8 cellular contexts compared by ENCODE assay signal in the genomic region with DNA sequence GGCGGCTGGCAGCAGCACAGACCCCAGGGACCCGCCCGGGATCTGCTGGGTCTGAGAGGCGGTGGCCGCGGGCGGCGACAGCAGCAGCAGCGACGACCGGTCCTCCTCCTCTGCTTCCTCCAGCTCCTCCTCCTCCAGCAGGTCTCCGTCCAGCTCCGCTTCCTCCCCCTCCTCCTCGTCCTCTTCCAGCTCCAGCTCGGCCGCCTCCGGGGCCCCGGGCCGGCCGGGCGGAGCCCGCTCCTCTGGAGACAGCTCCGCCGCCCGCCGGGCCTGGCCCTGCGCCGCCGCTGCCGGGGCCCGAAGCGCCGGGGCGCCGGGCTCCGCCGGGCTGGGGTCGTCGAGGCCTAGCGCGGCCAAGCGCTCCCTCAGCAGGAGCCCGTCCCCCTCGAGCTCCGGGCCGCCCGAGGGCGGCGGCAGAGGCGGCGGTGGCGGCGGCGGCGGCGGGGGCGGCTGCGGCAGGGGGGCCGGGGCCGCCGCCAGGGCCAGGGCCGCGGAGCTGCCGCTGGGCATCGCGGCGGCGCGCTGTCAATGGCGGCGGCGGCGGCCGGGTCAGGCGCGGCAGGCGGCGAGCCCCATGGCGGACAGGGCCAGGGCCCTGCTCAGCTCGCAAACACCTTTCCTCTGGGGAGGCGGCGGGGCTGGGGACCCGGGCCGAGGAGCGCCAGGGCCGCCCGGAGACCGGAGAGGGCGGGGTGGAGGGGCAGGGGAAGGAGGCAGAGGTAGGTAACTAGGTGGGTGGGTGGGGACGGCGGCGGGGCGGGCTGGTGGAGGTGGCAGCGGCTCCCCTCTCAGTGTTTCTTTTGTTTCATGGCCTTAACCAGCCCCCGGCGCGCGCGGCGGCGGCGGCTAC. TPM values are rescaled to one million over a fixed set of nuclear protein-coding genes. Genes with fewer than 3 reads are reported as not detected.
DNase-seq lines count a peak whose midpoint lies in the region; ATAC-seq, FAIRE-seq and TF ChIP-seq lines count a peak whose summit lies in the region.

No MANE protein-coding gene starts in this region.

- 2% methylated on average over 36 of the region's 102 CpGs; no CpG with 5 or more reads in 1 of the 2 experiments for WGBS in H1 (ENCODE audit: extremely low coverage in 1 of 2, insufficient coverage in 1 of 2, insufficient read length in 1 of 2, insufficient replicate concordance in 2 of 2, low coverage in 1 of 2, low lambda C conversion rate in 2 of 2, missing lambda C conversion rate in 1 of 2), 2 experiments
- WGBS in mesendoderm (ENCODE audit: extremely low coverage, insufficient coverage, low lambda C conversion rate): no CpG with 5 or more reads among the region's 102 CpGs

- peaks cover 0 to 8% (median 5%) of the 10 kb centered on the region in 4 experiments; a peak in 4 of 7 replicates for H3K4me1 ChIP-seq in H1 (replicated peaks in 1 of 4; ENCODE audit: control insufficient read depth in 3 of 4, insufficient read depth in 4 of 4, low read length in 3 of 4)
- H3K4me1 ChIP-seq in mesendoderm (ENCODE audit: control insufficient read depth, low read depth, low read length): peaks cover 4% of the 10 kb centered on the region

- TF ChIP-seq RAD21 in H1 (IDR thresholded peaks at IDR 0.05 in 1 of 2, conservative IDR thresholded peaks at IDR 0.05 in 1 of 2; ENCODE audit: low read depth in 2 of 2, low read length in 2 of 2): no peak

- H3K4me2 ChIP-seq in H1 (ENCODE audit: insufficient read depth in 1 of 2, low read depth in 2 of 2, low read length in 2 of 2): peak overlapping the region; percentile 80 to 94; a peak in 3 of 4 replicates
- no peak overlapping the region for H3K4me2 ChIP-seq in mesendoderm (ENCODE audit: low read length)

- no peak for FAIRE-seq in H1 (lab: Jason Lieb, UNC)

- POLR2A ChIA-PET in H1 (lab: Charles Lee; ENCODE audit: partially characterized antibody): interaction anchor here (0.8 to 8.0 kb wide), 17 partner anchors 15 to 401 kb away, joined by 3 to 128 read pairs (median 4); no protein-coding TSS in a partner anchor

- H2BK120ac ChIP-seq in H1 (replicated peaks; ENCODE audit: low read depth, low read length): no peak overlapping the region
- H2BK120ac ChIP-seq in mesendoderm (ENCODE audit: low read depth, low read length): peak overlapping the region; percentile 96

- peak overlapping the region; percentile 88; the same call in 1 of the 2 replicates for H2BK5ac ChIP-seq in H1 (ENCODE audit: low read depth, low read length)
- H2BK5ac ChIP-seq in mesendoderm (ENCODE audit: low read length): peak overlapping the region; percentile 44

- H3K27me3 ChIP-seq in H1 (replicated peaks in 1 of 4; ENCODE audit: control insufficient read depth in 3 of 4, extremely low read depth in 1 of 4, insufficient read depth in 3 of 4, low read length in 3 of 4) (no peaks in the 10 kb centered on the region), mesendoderm (ENCODE audit: insufficient read depth, low read length, poor library complexity) (no peaks in the 10 kb centered on the region)

- CTCF ChIA-PET in H1 (lab: Charles Lee; ENCODE audit: partially characterized antibody): interaction anchor here (0.6 to 3.5 kb wide), 8 partner anchors 16 to 451 kb away, joined by 3 to 15 read pairs (median 4); no protein-coding TSS in a partner anchor

- no peak overlapping the region for H3K14ac ChIP-seq in H1 (ENCODE audit: insufficient read length)

- TF ChIP-seq EP300 in H1 (IDR thresholded peaks at IDR 0.05; ENCODE audit: borderline replicate concordance in 1 of 2, low read depth in 2 of 2, low read length in 2 of 2): no peak

- H3K79me1 ChIP-seq in H1 (ENCODE audit: low read depth, low read length): no peaks in the 10 kb centered on the region; the same call in 1 of the 2 replicates
- H3K79me1 ChIP-seq in mesendoderm (ENCODE audit: low read length): no peaks in the 10 kb centered on the region

- H3K23ac ChIP-seq in H1 (ENCODE audit: insufficient read length) (no peak overlapping the region), mesendoderm (ENCODE audit: low read length) (peak overlapping the region; percentile 75)

- no peak overlapping the region for H2BK20ac ChIP-seq in H1 (ENCODE audit: low read length)

- peaks cover 2% of the 10 kb centered on the region for H3K23me2 ChIP-seq in H1 (ENCODE audit: low read depth, low read length)

- no peak overlapping the region for H4K91ac ChIP-seq in H1 (replicated peaks; ENCODE audit: insufficient read length, low read length)

- H2AK5ac ChIP-seq in H1 (ENCODE audit: low read depth, low read length): no peak overlapping the region
- no peak overlapping the region for H2AK5ac ChIP-seq in mesendoderm (ENCODE audit: low read length)

- H4K5ac ChIP-seq in H1 (ENCODE audit: insufficient read length, low read depth, low read length) (peak overlapping the region; percentile 68), mesendoderm (ENCODE audit: low read length) (no peak overlapping the region)

- peak; percentile 62 for ATAC-seq in GM21717 (IDR thresholded peaks at IDR 0.05; ENCODE audit: unreplicated experiment)

- H3K9ac ChIP-seq in H1 (replicated peaks in 1 of 4; ENCODE audit: extremely low read depth in 1 of 4, low read depth in 3 of 4, low read length in 3 of 4) (peak overlapping the region; percentile 88 to 99 (median 89)), mesendoderm (ENCODE audit: low read length) (peak overlapping the region; percentile 100)

- no peaks in the 10 kb centered on the region for H3K9me3 ChIP-seq in H1 (ENCODE audit: insufficient read depth in 2 of 2, low read depth in 1 of 2, low read length in 1 of 2)

- peaks cover 36 to 49% of the 10 kb centered on the region in 2 experiments for H3K79me2 ChIP-seq in H1 (ENCODE audit: control insufficient read depth in 1 of 2, insufficient read depth in 2 of 2, low read length in 2 of 2)
- peaks cover 41% of the 10 kb centered on the region for H3K79me2 ChIP-seq in mesendoderm (ENCODE audit: control insufficient read depth, insufficient read depth, low read length)

- TF ChIP-seq POLR2A in H1 (IDR thresholded peaks at IDR 0.05; ENCODE audit: control extremely low read depth in 1 of 2, low read depth in 2 of 2, low read length in 2 of 2): no peak

- H3K27ac ChIP-seq in H1 (ENCODE audit: low read depth, low read length) (peak overlapping the region; percentile 82; the same call in 1 of the 2 replicates), mesendoderm (ENCODE audit: low read depth, low read length) (peak overlapping the region; percentile 89)

- H3K36me3 ChIP-seq in H1 (ENCODE audit: control insufficient read depth in 2 of 4, insufficient read depth in 4 of 4, low read length in 3 of 4): peaks cover 0 to 5% (median 0%) of the 10 kb centered on the region in 4 experiments; a peak in 1 of 8 replicates
- no peaks in the 10 kb centered on the region for H3K36me3 ChIP-seq in mesendoderm (ENCODE audit: control insufficient read depth, insufficient read depth, low read length)

- TF ChIP-seq CTCF in H1 (IDR thresholded peaks at IDR 0.05; ENCODE audit: control extremely low read depth in 1 of 3, insufficient read depth in 1 of 3, low read depth in 1 of 3, low read length in 3 of 3): no peak

- H3K18ac ChIP-seq in H1 (ENCODE audit: extremely low read depth, low read length) (peak overlapping the region; percentile 52), mesendoderm (ENCODE audit: low read length) (peak overlapping the region; percentile 99)

- peak; percentile 60 for DNase-seq in GM03348 (ENCODE audit: low spot score)
- peak; percentile 43 for DNase-seq in LHCN-M2 (ENCODE audit: low read depth)
- peak; percentile 63 for DNase-seq in activated CD4-positive, CD25-positive, alpha-beta regulatory T cell treated with anti-CD3 and anti-CD28 coated beads, Interleukin-2, amount 50 U/mL, for 72 hours
- DNase-seq in H1 (ENCODE audit: low read depth in 1 of 2, low spot score in 2 of 2): peak in 1 of 2 experiments; percentile 84
- peak; percentile 74 for DNase-seq in mesendoderm
- DNase-seq in stromal cell of bone marrow (ENCODE audit: low read depth): peak; percentile 20
- DNase-seq in NCI-H1694 (lab: John Stamatoyannopoulos, UW): no peak

- no peak overlapping the region for H2AFZ ChIP-seq in H1 (ENCODE audit: low read length)

- H2BK15ac ChIP-seq in H1 (ENCODE audit: low read length): no peak overlapping the region
- H2BK15ac ChIP-seq in mesendoderm (replicated peaks; ENCODE audit: low read depth): no peak overlapping the region

- H4K8ac ChIP-seq in H1 (ENCODE audit: extremely low read depth, insufficient read depth, low read length): peak overlapping the region; percentile 94; the same call in 1 of the 2 replicates
- H4K8ac ChIP-seq in mesendoderm (ENCODE audit: low read depth, low read length): no peak overlapping the region

- H2BK12ac ChIP-seq in H1 (ENCODE audit: low read depth, low read length): no peak overlapping the region

- H3K56ac ChIP-seq in H1 (replicated peaks; ENCODE audit: insufficient read length, low read depth, low read length) (peak overlapping the region; percentile 12), mesendoderm (ENCODE audit: low read length) (peak overlapping the region; percentile 99)

- peaks cover 11 to 22% of the 10 kb centered on the region in 2 experiments for H4K20me1 ChIP-seq in H1 (replicated peaks in 1 of 2; ENCODE audit: control insufficient read depth in 1 of 2, insufficient read depth in 2 of 2, low read length in 2 of 2)

- H3K4ac ChIP-seq in H1 (replicated peaks; ENCODE audit: insufficient read length, low read depth, low read length): no peak overlapping the region
- H3K4ac ChIP-seq in mesendoderm (ENCODE audit: low read depth, low read length): peak overlapping the region; percentile 100

- H3K4me3 ChIP-seq in H1 (ENCODE audit: extremely low read depth in 1 of 4, insufficient read depth in 2 of 4, low read depth in 3 of 4, low read length in 4 of 4) (peak overlapping the region; percentile 97 to 100 (median 99)), mesendoderm (ENCODE audit: low read length) (peak overlapping the region; percentile 99)

TF ChIP-seq in H1, 55 proteins besides CTCF, POLR2A, EP300 and RAD21 (continues in another document):
- TF ChIP-seq KDM4A (IDR thresholded peaks at IDR 0.05; ENCODE audit: low read depth, low read length, severe bottlenecking) (peak; percentile 19), POLR2AphosphoS5 (IDR thresholded peaks at IDR 0.05; ENCODE audit: low read depth, low read length) (peak; percentile 56), TAF1 (IDR thresholded peaks at IDR 0.05; ENCODE audit: low read depth, low read length) (0 out of 2 replicates have a peak, but pooled peaks have one; percentile 23)

RNA-seq across cellular contexts. Expression of a gene that starts 0.4 kb away (rescaled TPM):
- 36.1 and 37.6 TPM in 2 replicates for total RNA-seq in LHCN-M2 (2014; rRNA removed)
- polyA plus RNA-seq in LHCN-M2 (2012): 13.7 TPM
- 102 and 103 TPM in 2 replicates for total RNA-seq in H1 (2021; fragmentation: NEBNext Ultra II Directional; extraction: Animal tissue kit (Norgen Biotek cat#: 25700))
- polyA plus RNA-seq in H1 (2011; rRNA removed): 29.6 and 48.2 TPM in 2 replicates
- 41.2 TPM for polyA plus RNA-seq in H1 (2011; cell fraction: cytosol; rRNA removed)
- polyA plus RNA-seq in H1 (2011; cell fraction: nucleus; rRNA removed): 35.2 TPM
- polyA plus RNA-seq in H1 (2012, experiment 1 of 2): 58.7 to 93.5 TPM (median 74.0 TPM) in 4 replicates
- 16.6 TPM for polyA plus RNA-seq in H1 (2012, experiment 2 of 2)
- 58.2 TPM for polyA plus RNA-seq in H1 (2013, experiment 1 of 2)
- 66.2 TPM for polyA plus RNA-seq in H1 (2013, experiment 2 of 2)
- polyA minus RNA-seq in H1 (2011; rRNA and poly(A)+ RNA removed): 117 and 118 TPM in 2 replicates
- 44.5 TPM for polyA minus RNA-seq in H1 (2011; cell fraction: cytosol; rRNA and poly(A)+ RNA removed)
- polyA minus RNA-seq in H1 (2011; cell fraction: nucleus; rRNA and poly(A)+ RNA removed): 91.9 TPM
- polyA plus RNA-seq in mesendoderm (2013, experiment 1 of 2): 81.5 TPM
- 82.9 TPM for polyA plus RNA-seq in mesendoderm (2013, experiment 2 of 2)
